In genomic region chr22:37428649-37429586, GRCh38 we compare ENCODE assay signal across 8 cellular contexts. TPM values are rescaled to one million over a fixed set of nuclear protein-coding genes. Genes with fewer than 3 reads are reported as not detected.
A peak's percentile ranks its signal among the peaks of the same experiment; 100 is the strongest.
DNase-seq lines count a peak whose midpoint lies in the region; ATAC-seq and TF ChIP-seq lines count a peak whose summit lies in the region.

No MANE protein-coding gene starts in this region.

- H3K79me2 ChIP-seq in OCI-LY1 (ENCODE audit: insufficient read depth, low read length), result no peaks in the 10 kb centered on the region

- H4K20me1 ChIP-seq in OCI-LY1 (ENCODE audit: insufficient read depth, low read length), result no peaks in the 10 kb centered on the region

- no peaks in the 10 kb centered on the region for H3K9me2 ChIP-seq in OCI-LY1 (ENCODE audit: low read depth, low read length)

- TF ChIP-seq CTCF in OCI-LY1 (IDR thresholded peaks at IDR 0.05; ENCODE audit: low read length), result peak; percentile 87
- TF ChIP-seq CTCF in foreskin fibroblast (IDR thresholded peaks at IDR 0.05; ENCODE audit: low read depth, low read length), result peak; percentile 85
- peak; percentile 29 to 83 (median 68) for TF ChIP-seq CTCF in spleen (IDR thresholded peaks at IDR 0.05 in 8 of 11, conservative IDR thresholded peaks at IDR 0.05 in 3 of 11)

- H3K4me2 ChIP-seq in OCI-LY1 (ENCODE audit: low read length), result no peak overlapping the region

- no peaks in the 10 kb centered on the region for H3K36me3 ChIP-seq in OCI-LY1 (ENCODE audit: insufficient read depth, low read length)
- no peaks in the 10 kb centered on the region for H3K36me3 ChIP-seq in spleen

- no peak overlapping the region for H3K4me3 ChIP-seq in OCI-LY1 (ENCODE audit: low read depth, low read length, poor library complexity, severe bottlenecking)
- no peak overlapping the region for H3K4me3 ChIP-seq in foreskin fibroblast (ENCODE audit: low read depth in 1 of 2, low read length in 2 of 2)
- no peak overlapping the region for H3K4me3 ChIP-seq in spleen

- H3K27ac ChIP-seq in OCI-LY1 (ENCODE audit: low read depth, low read length, poor library complexity, severe bottlenecking) (no peak overlapping the region), spleen (no peak overlapping the region)

- no peak for ATAC-seq in HG02938 (IDR thresholded peaks at IDR 0.05; ENCODE audit: unreplicated experiment)
- ATAC-seq in HG02678 (IDR thresholded peaks at IDR 0.05; ENCODE audit: unreplicated experiment), result no peak

- H3K9me3 ChIP-seq in OCI-LY1 (ENCODE audit: low read length), result no peaks in the 10 kb centered on the region
- peaks cover 0 to 5% (median 0%) of the 10 kb centered on the region in 8 donors for H3K9me3 ChIP-seq in spleen

- DNase-seq in NOMO-1 treated with DMSO at 0.1 percent for 48 hours (lab: John Stamatoyannopoulos, UW; ENCODE audit: unreplicated experiment), result peak; percentile 15
- no peak for DNase-seq in NOMO-1 treated with dmso at 0.1 percent for 144 hours (lab: John Stamatoyannopoulos, UW; ENCODE audit: unreplicated experiment)
- DNase-seq in activated T-cell treated with anti-CD3 and anti-CD28 coated beads, Interleukin-2, amount 50 U/mL, for 48 hours, result peak; percentile 71 to 75
- peak in 1 of 2 donors; percentile 75 for DNase-seq in foreskin fibroblast
- DNase-seq in spleen, result no peak

- TF ChIP-seq POLR2A in spleen (IDR thresholded peaks at IDR 0.05), result no peak

- H3K9ac ChIP-seq in OCI-LY1 (ENCODE audit: low read length), result no peak overlapping the region

- no peak overlapping the region for H2AFZ ChIP-seq in OCI-LY1 (ENCODE audit: low read length)

- 26 to 37% (median 30%) methylated on average over 11 to 15 of the region's 15 CpGs for WGBS in spleen, 5 donors

- H3F3A ChIP-seq in OCI-LY1 (ENCODE audit: insufficient read depth, low read length), result no peaks in the 10 kb centered on the region

- H3K4me1 ChIP-seq in OCI-LY1 (ENCODE audit: insufficient read depth, low read length, severe bottlenecking) (no peaks in the 10 kb centered on the region), spleen (peaks cover 2 to 36% (median 17%) of the 10 kb centered on the region in 6 donors)

- H3K27me3 ChIP-seq in OCI-LY1 (ENCODE audit: insufficient read depth, low read length) (no peaks in the 10 kb centered on the region; the same call in 1 of the 2 replicates), spleen (replicated peaks in 1 of 7) (peaks cover 6 to 100% (median 64%) of the 10 kb centered on the region in 7 donors)

- intact Hi-C loops in spleen (cut with DNase I; ENCODE audit: low total_unique reads), result loop anchor here (10.0 kb wide), 2 partner anchors 94 to 164 kb away; no protein-coding TSS in a partner anchor

RNA-seq across cellular contexts. Expression of gene ELFN2, which starts 1.6 kb away (rescaled TPM):
- total RNA-seq in spleen, result under 1 TPM in 6 of 7 donors, not detected in 1; 0.05 to 0.19 (median 0.10) TPM
- polyA plus RNA-seq in spleen, result under 1 TPM; 0.02 to 0.10 (median 0.02) TPM

RNA-seq across cellular contexts. Expression of gene MFNG, which starts 57.3 kb away (rescaled TPM):
- 100 to 1,000 TPM in 4 of 7 donors, 10 to 100 TPM in 3; 93.5 to 138 (median 101) TPM for total RNA-seq in spleen
- 10 to 100 TPM; 38.7 to 65.8 (median 51.1) TPM for polyA plus RNA-seq in spleen

Comparison
In these comparisons a context has a peak if more than half of its experiments do, and no peak if none do; other contexts are left out.
1. DNase-seq: peak in NOMO-1 treated with DMSO at 0.1 percent for 48 hours (single experiment) and activated T-cell treated with anti-CD3 and anti-CD28 coated beads, Interleukin-2, amount 50 U/mL, for 48 hours (2 of 2); none in NOMO-1 treated with dmso at 0.1 percent for 144 hours (single experiment) and spleen (single experiment).
2. Peak in every context shown above with its lines, with median percentiles within 50 percentile points of each other: CTCF ChIP-seq.